ENCODE assay signal across 26 cellular contexts in the genomic region with DNA sequence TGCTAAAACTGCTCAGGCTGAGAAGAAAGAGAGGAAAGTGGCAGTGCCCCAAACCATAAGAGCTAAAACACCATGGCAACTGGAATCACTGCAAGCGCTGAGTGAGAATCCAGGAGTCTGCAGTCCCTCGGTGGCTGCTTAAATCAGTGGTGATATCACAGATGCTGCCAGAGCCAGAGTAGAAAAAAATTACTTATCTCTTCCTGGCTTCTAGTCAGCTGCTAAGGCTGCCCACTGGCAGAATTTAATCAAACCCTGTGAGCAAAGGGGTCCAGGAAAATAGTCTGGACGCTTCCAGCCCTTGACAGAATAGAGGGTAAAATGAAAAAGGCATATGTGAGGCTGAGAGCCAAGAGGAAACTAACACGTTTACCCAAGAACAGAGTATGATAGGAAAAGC.
"Had no signal": no experiment of that assay in that cellular context is flagged by ENCODE, and none has a peak within 500 bp of the region (broad histone marks: within the 10 kb centered on the region; RNA-seq: fewer than 3 reads in every experiment).

No MANE protein-coding gene starts in this region.

- FAIRE-seq: small intestine, urothelium cell line had no signal

- H3K4me3 ChIP-seq: psoas muscle, right lobe of liver, sigmoid colon, stomach, thoracic aorta, thyroid gland, tibial nerve, upper lobe of left lung, vagina had no signal

- H3K9me3 ChIP-seq: neutrophil, psoas muscle, right lobe of liver, sigmoid colon, stomach, thoracic aorta, thyroid gland, tibial nerve, upper lobe of left lung, vagina had no signal

- H3K36me3 ChIP-seq: neutrophil, right lobe of liver, sigmoid colon, stomach, thoracic aorta, thyroid gland, tibial nerve, upper lobe of left lung, vagina had no signal

- ATAC-seq: natural killer cell treated with Interleukin-12 subunit alpha and Interleukin-12 subunit beta and Interleukin-15 and Interleukin-18, amount 100 ng/mL, for 72 hours; psoas muscle; right cardiac atrium; right lobe of liver; stimulated activated effector memory CD8-positive, alpha-beta T cell treated with anti-CD3 and anti-CD28 coated beads, Interleukin-12 subunit alpha, Interleukin-12 subunit beta, amount 100 ng/mL, for 72 hours; stimulated activated naive B cell treated with anti-CD40 and anti-IgM and Interleukin-4, amounts not matched to agents 10 μg/mL and 1 μg/mL and 100 μg/mL, for 72 hours had no signal

- H3K79me2 ChIP-seq: parathyroid adenoma had no signal

- H3K27me3 ChIP-seq: neutrophil, right lobe of liver, sigmoid colon, stomach, thyroid gland, tibial nerve, upper lobe of left lung, vagina had no signal

- H3K4me1 ChIP-seq: parathyroid adenoma, psoas muscle, right lobe of liver, sigmoid colon, stomach, thyroid gland, tibial nerve, upper lobe of left lung, vagina had no signal

- H3K27ac ChIP-seq: neutrophil, parathyroid adenoma, psoas muscle, right lobe of liver, sigmoid colon, stomach, thoracic aorta, thyroid gland, tibial nerve, upper lobe of left lung, vagina had no signal

- H2AFZ ChIP-seq: parathyroid adenoma had no signal

- DNase-seq: nephron progenitor cell; nucleus accumbens; posterior cingulate gyrus; psoas muscle; right cardiac atrium; right lobe of liver; sigmoid colon; small intestine; stimulated activated CD4-positive, alpha-beta T cell treated with anti-CD3 and anti-CD28 coated beads, Interleukin-15, amount 100 ng/mL, for 24 hours; stimulated activated CD4-positive, alpha-beta T cell treated with anti-CD3 and anti-CD28 coated beads, Interleukin-2, amount 100 ng/mL, for 24 hours; stimulated activated CD4-positive, alpha-beta T cell treated with anti-CD3 and anti-CD28 coated beads, Interleukin-2, amount 100 ng/mL, for 48 hours; stimulated activated CD4-positive, alpha-beta T cell treated with anti-CD3 and anti-CD28 coated beads, Interleukin-4, amount 100 ng/mL, for 24 hours; stimulated activated naive B cell treated with anti-CD40 and anti-IgM and Interleukin-4, amounts not matched to agents 10 μg/mL and 1 μg/mL and 100 μg/mL, for 72 hours; stimulated activated naive CD4-positive, alpha-beta T cell treated with Interleukin-2 at 50 U/mL for 16 hours; stomach; thyroid gland; trophoblast cell; upper lobe of left lung had no signal

- H3K9ac ChIP-seq: parathyroid adenoma had no signal
